ENCODE assay signal across 11 cellular contexts in the genomic region with DNA sequence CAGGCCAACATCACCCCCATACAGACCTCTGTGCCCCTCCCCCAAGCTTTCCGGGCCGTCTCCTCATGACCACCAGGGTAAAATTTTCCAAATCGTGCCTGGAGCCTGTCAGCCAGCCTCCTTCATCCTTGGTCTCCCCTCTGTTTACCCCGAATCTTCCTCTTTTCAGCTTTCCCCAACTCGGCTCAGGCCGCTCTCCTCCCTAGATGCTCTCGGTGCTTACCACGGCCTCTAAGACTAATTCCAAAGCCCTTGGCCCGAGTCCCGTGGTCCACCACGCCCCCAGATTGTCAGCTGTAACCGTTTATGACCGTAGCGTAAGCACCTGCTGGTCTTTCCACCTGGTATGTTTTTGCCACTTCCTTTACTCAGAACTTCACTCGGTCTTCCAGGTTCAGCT. TPM values are rescaled to one million over a fixed set of nuclear protein-coding genes. Genes with fewer than 3 reads are reported as not detected.
A peak's percentile ranks its signal among the peaks of the same experiment; 100 is the strongest.
DNase-seq lines count a peak whose midpoint lies in the region; ATAC-seq and TF ChIP-seq lines count a peak whose summit lies in the region.
"Had no signal": no experiment of that assay in that cellular context is flagged by ENCODE, and none has a peak within 500 bp of the region (broad histone marks: within the 10 kb centered on the region; RNA-seq: fewer than 3 reads in every experiment).

No MANE protein-coding gene starts in this region.

- no peaks in the 10 kb centered on the region for H3K36me3 ChIP-seq in osteoblast (ENCODE audit: insufficient read depth, low read length)

- no peaks in the 10 kb centered on the region for H3K9me3 ChIP-seq in osteoblast (ENCODE audit: low read depth, low read length)

- peaks cover 40% of the 10 kb centered on the region for H3K27me3 Mint-ChIP-seq in IgD-negative memory B cell
- peaks cover 51% of the 10 kb centered on the region for H3K27me3 Mint-ChIP-seq in brain

- H3K4me3 ChIP-seq in osteoblast (ENCODE audit: insufficient read depth, low read length): no peak overlapping the region

- no peak for ATAC-seq in GM18909 (IDR thresholded peaks at IDR 0.05; ENCODE audit: poor library complexity, unreplicated experiment)

- H3K4me1 Mint-ChIP-seq in IgD-negative memory B cell: peaks cover 12 to 13% (median 12%) of the 10 kb centered on the region in 3 donors
- H3K4me1 Mint-ChIP-seq in brain: peaks cover 37% of the 10 kb centered on the region

- DNase-seq in NCI-H748 (lab: John Stamatoyannopoulos, UW; ENCODE audit: unreplicated experiment) (peak; percentile 35), NCI-H748 treated with DMSO at 0.1 percent for 48 hours (lab: John Stamatoyannopoulos, UW) (no peak), osteoblast (ENCODE audit: insufficient read length, low spot score, missing footprints) (peak; percentile 88), mucosa of gallbladder (ENCODE audit: low spot score) (no peak), NCI-H2029 (lab: John Stamatoyannopoulos, UW) (no peak)
- DNase-seq: effector CD8-positive, alpha-beta T cell; stimulated activated CD8-positive, alpha-beta memory T cell treated with anti-CD3 and anti-CD28 coated beads, Interleukin-4, amount 100 ng/mL, for 48 hours had no signal

- H3K4me3 Mint-ChIP-seq in IgD-negative memory B cell (peak overlapping the region; percentile 12 to 67 (median 42)), brain (peak overlapping the region; percentile 70 to 86 (median 75))

- peaks cover 19% of the 10 kb centered on the region for H3K4me1 ChIP-seq in osteoblast (ENCODE audit: insufficient read depth, low read length)

- H2AFZ ChIP-seq in osteoblast (ENCODE audit: low read length): no peak overlapping the region

- H3K9me3 Mint-ChIP-seq in IgD-negative memory B cell: no peaks in the 10 kb centered on the region
- peaks cover 0 to 7% (median 4%) of the 10 kb centered on the region in 5 experiments for H3K9me3 Mint-ChIP-seq in brain
- H3K9me3 Mint-ChIP-seq: activated T-cell treated with anti-CD3 and anti-CD28 coated beads, Interleukin-2, amount 50 U/mL, for 24 hours had no signal

- peaks cover 13% of the 10 kb centered on the region for H3K79me2 ChIP-seq in osteoblast (ENCODE audit: insufficient read depth, low read length)

- H3K4me2 ChIP-seq in osteoblast (ENCODE audit: insufficient read depth, low read length): no peak overlapping the region

- H3K36me3 Mint-ChIP-seq in IgD-negative memory B cell (peaks cover 5% of the 10 kb centered on the region), brain (no peaks in the 10 kb centered on the region)

- TF ChIP-seq CTCF in brain (conservative IDR thresholded peaks at IDR 0.05): no peak
- TF ChIP-seq CTCF in osteoblast (IDR thresholded peaks at IDR 0.05; ENCODE audit: extremely low read depth, low read depth, low read length): no peak

- H3K27ac ChIP-seq in osteoblast (ENCODE audit: low read depth, low read length): no peak overlapping the region

- H3K27ac Mint-ChIP-seq in IgD-negative memory B cell (peak overlapping the region in 2 of 3 donors; percentile 37 to 78), brain (peak overlapping the region in 3 of 5 experiments; percentile 47 to 60 (median 60))
- H3K27ac Mint-ChIP-seq: activated T-cell treated with anti-CD3 and anti-CD28 coated beads, Interleukin-2, amount 50 U/mL, for 24 hours had no signal

- H4K20me1 ChIP-seq in osteoblast (ENCODE audit: insufficient read depth, low read length): peaks cover 15% of the 10 kb centered on the region

- peaks cover 41% of the 10 kb centered on the region for H3K27me3 ChIP-seq in osteoblast (ENCODE audit: insufficient read depth, low read length)

RNA-seq across cellular contexts. Expression of gene RASL10A, which starts 1.4 kb away (rescaled TPM):
- polyA plus RNA-seq in IgD-negative memory B cell (not detected), brain (ENCODE audit: insufficient read depth, low read depth, low replicate concordance) (6.5 TPM)
- total RNA-seq in osteoblast (not detected in 2 replicates), mucosa of gallbladder (1.7 TPM)

RNA-seq across cellular contexts. Expression of gene GAS2L1, which starts 7.6 kb away (rescaled TPM):
- polyA plus RNA-seq in IgD-negative memory B cell: 0.46 TPM
- polyA plus RNA-seq in brain (ENCODE audit: insufficient read depth, low read depth, low replicate concordance): 20.4 TPM
- total RNA-seq in osteoblast: 11.6 and 13.0 TPM in 2 replicates
- 24.6 TPM for total RNA-seq in mucosa of gallbladder

RNA-seq across cellular contexts. Expression of gene EWSR1, which starts 46.0 kb away (rescaled TPM):
- polyA plus RNA-seq in IgD-negative memory B cell (211 TPM), brain (ENCODE audit: insufficient read depth, low read depth, low replicate concordance) (173 TPM)
- total RNA-seq in osteoblast (139 and 148 TPM in 2 replicates), mucosa of gallbladder (160 TPM)

RNA-seq across cellular contexts. Expression of gene RHBDD3, which starts 46.3 kb away (rescaled TPM):
- polyA plus RNA-seq in IgD-negative memory B cell (9.7 TPM), brain (ENCODE audit: insufficient read depth, low read depth, low replicate concordance) (20.4 TPM)
- total RNA-seq in osteoblast (25.0 and 32.7 TPM in 2 replicates), mucosa of gallbladder (24.0 TPM)

Comparison
In these comparisons a context has a peak if more than half of its experiments do, and no peak if none do; other contexts are left out.
1. DNase-seq: peak in NCI-H748 (single experiment) and osteoblast (single experiment); none in NCI-H748 treated with DMSO at 0.1 percent for 48 hours (single experiment), mucosa of gallbladder (single experiment) and NCI-H2029 (single experiment).